8 cellular contexts compared by ENCODE assay signal in the genomic region with DNA sequence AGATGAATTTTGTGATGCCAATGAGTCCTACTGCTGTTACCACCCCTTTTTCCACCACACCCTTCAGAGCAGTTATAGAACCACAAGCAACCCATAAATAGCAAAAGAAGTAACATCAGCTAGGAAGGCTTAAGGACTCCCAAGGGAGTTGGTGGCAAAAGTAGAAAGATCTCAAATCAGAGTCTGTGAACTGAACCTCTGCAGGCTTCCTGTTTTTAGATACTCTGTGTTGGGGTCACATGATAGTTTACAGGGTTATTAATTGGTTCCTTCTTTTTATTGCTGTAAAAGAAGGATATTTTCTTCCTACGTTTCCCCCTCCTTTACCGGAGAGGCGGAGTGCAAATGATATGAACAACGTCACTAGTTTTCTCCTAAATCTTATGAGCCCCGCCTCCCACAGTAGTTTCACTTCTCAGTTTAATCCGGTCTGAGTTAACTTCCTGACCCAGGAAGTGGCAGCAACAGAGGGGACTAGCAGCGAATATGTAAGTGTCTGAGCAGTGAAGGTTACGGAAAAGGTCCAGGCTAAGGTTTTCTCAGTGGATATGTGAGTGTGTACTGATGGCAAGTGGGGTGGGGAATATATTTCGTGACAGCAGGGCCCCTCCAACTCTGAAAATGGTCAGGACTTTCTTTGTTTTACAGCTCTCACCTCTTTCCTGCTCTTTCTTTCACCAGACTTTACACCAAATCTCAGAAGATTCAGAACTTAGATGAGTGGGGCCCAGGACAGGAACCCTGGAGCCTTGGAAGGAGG. TPM values are rescaled to one million over a fixed set of nuclear protein-coding genes. Genes with fewer than 3 reads are reported as not detected.
DNase-seq lines count a peak whose midpoint lies in the region; ATAC-seq and TF ChIP-seq lines count a peak whose summit lies in the region.

A gene with protein sequence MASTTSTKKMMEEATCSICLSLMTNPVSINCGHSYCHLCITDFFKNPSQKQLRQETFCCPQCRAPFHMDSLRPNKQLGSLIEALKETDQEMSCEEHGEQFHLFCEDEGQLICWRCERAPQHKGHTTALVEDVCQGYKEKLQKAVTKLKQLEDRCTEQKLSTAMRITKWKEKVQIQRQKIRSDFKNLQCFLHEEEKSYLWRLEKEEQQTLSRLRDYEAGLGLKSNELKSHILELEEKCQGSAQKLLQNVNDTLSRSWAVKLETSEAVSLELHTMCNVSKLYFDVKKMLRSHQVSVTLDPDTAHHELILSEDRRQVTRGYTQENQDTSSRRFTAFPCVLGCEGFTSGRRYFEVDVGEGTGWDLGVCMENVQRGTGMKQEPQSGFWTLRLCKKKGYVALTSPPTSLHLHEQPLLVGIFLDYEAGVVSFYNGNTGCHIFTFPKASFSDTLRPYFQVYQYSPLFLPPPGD (plus strand): TSS at position 435 of the 760 bp plus-strand sequence. CDS start 3,721 bp downstream, outside the sequence.

- peaks cover 0 to 58% (median 21%) of the 10 kb centered on the region in 3 donors for H3K4me1 ChIP-seq in gastroesophageal sphincter
- H3K4me1 ChIP-seq in parathyroid adenoma = no peaks in the 10 kb centered on the region

- peak within 1 kb of the TSS; percentile 70 for H2AFZ ChIP-seq in parathyroid adenoma

- H3K36me3 ChIP-seq in BJ (ENCODE audit: control insufficient read depth, insufficient read depth, low read length) (peaks cover 10% of the 10 kb centered on the region), gastroesophageal sphincter (peaks cover 0 to 26% of the 10 kb centered on the region in 2 donors), parathyroid adenoma (ENCODE audit: control insufficient read depth, insufficient read depth, low read length) (no peaks in the 10 kb centered on the region)

- DNase-seq in BJ (ENCODE audit: low read depth) (peak; percentile 83), RWPE1 (ENCODE audit: low spot score) (peak; percentile 79), type B pancreatic cell (ENCODE audit: extremely low spot score, unreplicated experiment) (no peak)
- DNase-seq in activated gamma-delta T cell treated with anti-CD3 and anti-CD28 coated beads, Interleukin-2, amount 50 U/mL, for 16 hours (ENCODE audit: low read depth) = peak; percentile 54

- H3K27ac ChIP-seq in RWPE1 (peak within 1 kb of the TSS; percentile 85), gastroesophageal sphincter (peak within 1 kb of the TSS; percentile 83 to 97 (median 88)), parathyroid adenoma (peak within 1 kb of the TSS; percentile 83)

- H3K27ac Mint-ChIP-seq in type B pancreatic cell = peak within 1 kb of the TSS; percentile 99

- peaks cover 4% of the 10 kb centered on the region for H3K36me3 Mint-ChIP-seq in type B pancreatic cell

- peaks cover 29% of the 10 kb centered on the region for H3K9me3 Mint-ChIP-seq in type B pancreatic cell

- TF ChIP-seq POLR2A in gastroesophageal sphincter (IDR thresholded peaks at IDR 0.05) = peak; percentile 73 to 88

- H3K9ac ChIP-seq in parathyroid adenoma = no peak within 1 kb of the TSS

- peak; percentile 85 for ATAC-seq in GM19043 (IDR thresholded peaks at IDR 0.05; ENCODE audit: low read depth, unreplicated experiment)
- peak; percentile 79 for ATAC-seq in HG03280 (IDR thresholded peaks at IDR 0.05; ENCODE audit: unreplicated experiment)
- ATAC-seq in gastroesophageal sphincter = peak; percentile 94

- TF ChIP-seq CTCF in BJ (IDR thresholded peaks at IDR 0.05; ENCODE audit: insufficient read depth, low read depth, low read length) = no peak
- TF ChIP-seq CTCF in RWPE1 (conservative IDR thresholded peaks at IDR 0.05; ENCODE audit: low read depth) = no peak
- no peak for TF ChIP-seq CTCF in gastroesophageal sphincter (IDR thresholded peaks at IDR 0.05)
- TF ChIP-seq CTCF in parathyroid adenoma (IDR thresholded peaks at IDR 0.05) = no peak
- TF ChIP-seq CTCF in type B pancreatic cell (conservative IDR thresholded peaks at IDR 0.05) = no peak

- H3K9me3 ChIP-seq in gastroesophageal sphincter = no peaks in the 10 kb centered on the region
- no peaks in the 10 kb centered on the region for H3K9me3 ChIP-seq in parathyroid adenoma (ENCODE audit: control insufficient read depth, low read length)

- H3K4me3 Mint-ChIP-seq in type B pancreatic cell = peak within 1 kb of the TSS; percentile 99

- peak within 1 kb of the TSS; percentile 70 for H3K4me3 ChIP-seq in BJ (ENCODE audit: low read depth, low read length)
- peak within 1 kb of the TSS; percentile 61 to 99 for H3K4me3 ChIP-seq in gastroesophageal sphincter
- peak within 1 kb of the TSS; percentile 63 for H3K4me3 ChIP-seq in parathyroid adenoma (ENCODE audit: low read depth, low read length)

- H3K4me2 ChIP-seq in parathyroid adenoma (ENCODE audit: low read length) = peak within 1 kb of the TSS; percentile 74

- H3K27me3 Mint-ChIP-seq in type B pancreatic cell = no peaks in the 10 kb centered on the region

- H3K79me2 ChIP-seq in parathyroid adenoma = no peaks in the 10 kb centered on the region

- TF ChIP-seq EP300 in gastroesophageal sphincter (IDR thresholded peaks at IDR 0.05) = no peak

- CTCF ChIA-PET in BJ (lab: Yijun Ruan, JAX) = interaction anchor here (0.6 to 1.3 kb wide), 5 partner anchors 14 to 1167 kb away, joined by 3 to 5 read pairs (median 4); no protein-coding TSS in a partner anchor
- CTCF ChIA-PET in RWPE1 (lab: Yijun Ruan, JAX) = interaction anchor here (0.5 to 1.9 kb wide), 2 partner anchors 10 to 30 kb away, joined by 3 to 11 read pairs; no protein-coding TSS in a partner anchor

- POLR2A ChIA-PET in BJ (lab: Charles Lee) = interaction anchor here (0.6 to 1.0 kb wide), 2 partner anchors 9 to 70 kb away, joined by 3 to 4 read pairs; no protein-coding TSS in a partner anchor
- POLR2A ChIA-PET in RWPE1 (lab: Yijun Ruan, JAX; ENCODE audit: low non-redundant PET) = no interaction called here

- WGBS in gastroesophageal sphincter (ENCODE audit: low coverage in 1 of 2), 2 donors = 0 to 10% methylated on average over 6 to 9 of the region's 9 CpGs

- H3K27me3 ChIP-seq in BJ (ENCODE audit: control insufficient read depth, insufficient read depth, low read length) (no peaks in the 10 kb centered on the region), gastroesophageal sphincter (no peaks in the 10 kb centered on the region), parathyroid adenoma (ENCODE audit: control insufficient read depth, insufficient read depth, low read length) (no peaks in the 10 kb centered on the region)

- H3K4me1 Mint-ChIP-seq in type B pancreatic cell (ENCODE audit: unreplicated experiment) = peaks cover 14% of the 10 kb centered on the region

RNA-seq across cellular contexts. Expression of the gene that starts here (rescaled TPM):
- polyA plus RNA-seq in BJ (2011; rRNA removed) = 4.7 and 7.7 TPM in 2 replicates
- polyA minus RNA-seq in BJ (2011; rRNA and poly(A)+ RNA removed) = 5.7 and 6.0 TPM in 2 replicates
- total RNA-seq in gastroesophageal sphincter = 10 to 100 TPM in 1 of 4 donors, 1 to 10 TPM in 3; 6.1 to 10.4 (median 8.2) TPM
- total RNA-seq in type B pancreatic cell (ENCODE audit: low replicate concordance) = 6.9 and 16.1 TPM in 2 replicates
